ENCODE assay signal across 15 cellular contexts in genomic region chr3:33855884-33856546, GRCh38. TPM values are rescaled to one million over a fixed set of nuclear protein-coding genes. Genes with fewer than 3 reads are reported as not detected.
DNase-seq lines count a peak whose midpoint lies in the region; ATAC-seq and TF ChIP-seq lines count a peak whose summit lies in the region.
"Had no signal": no experiment of that assay in that cellular context is flagged by ENCODE, and none has a peak within 500 bp of the region (broad histone marks: within the 10 kb centered on the region; RNA-seq: fewer than 3 reads in every experiment).

No MANE protein-coding gene starts in this region.

- peak overlapping the region in 2 of 3 experiments; percentile 91 to 96; a peak in 4 of 7 replicates for H3K27ac Mint-ChIP-seq in H9
- peak overlapping the region; percentile 80 for H3K27ac Mint-ChIP-seq in activated naive CD8-positive, alpha-beta T cell treated with anti-CD3 and anti-CD28 coated beads for 36 hours

- no peak overlapping the region for H3K18ac ChIP-seq in H9 (ENCODE audit: insufficient read length, low read depth, low read length)

- no peak overlapping the region for H2BK20ac ChIP-seq in H9 (ENCODE audit: low read depth, low read length, poor library complexity, severe bottlenecking)

- intact Hi-C loops in heart left ventricle (cut with DNase I): no loop called here

- H3K79me1 ChIP-seq in H9 (ENCODE audit: insufficient read depth, low read depth, low read length, poor library complexity, severe bottlenecking): no peaks in the 10 kb centered on the region

- no peak overlapping the region for H4K5ac ChIP-seq in H9 (ENCODE audit: insufficient read length, low read depth, low read length)

- no peak overlapping the region for H3K4me2 ChIP-seq in H9 (ENCODE audit: insufficient read depth, insufficient read length, low read length)

- DNase-seq in H9: no peak
- no peak for DNase-seq in activated naive CD8-positive, alpha-beta T cell treated with anti-CD3 and anti-CD28 coated beads for 36 hours
- DNase-seq in islet precursor cell: peak; percentile 55
- DNase-seq in HuH-7.5 (ENCODE audit: low spot score): no peak
- no peak for DNase-seq in SW480 (ENCODE audit: low spot score)
- DNase-seq in heart left ventricle: no peak
- DNase-seq: COR-L47; cortex of kidney; NCI-H524 treated with DMSO at 0.1 percent for 48 hours; SJCRH30; stimulated activated CD4-positive, alpha-beta T cell treated with anti-CD3 and anti-CD28 coated beads, Interleukin-4, amount 100 ng/mL, for 4 hours; tibial artery had no signal

- no peak overlapping the region for H3K23ac ChIP-seq in H9 (ENCODE audit: insufficient read length, low read depth, low read length)

- H2AFZ ChIP-seq in H9 (ENCODE audit: low read length): no peak overlapping the region

- H2BK5ac ChIP-seq in H9 (ENCODE audit: insufficient read length, low read length): no peak overlapping the region

- no peaks in the 10 kb centered on the region for H3K9me3 ChIP-seq in H9 (ENCODE audit: control insufficient read depth, low read depth, low read length)
- no peaks in the 10 kb centered on the region for H3K9me3 ChIP-seq in heart left ventricle
- H3K9me3 ChIP-seq: neutrophil, SJCRH30, tibial artery had no signal

- no peak overlapping the region for H2BK15ac ChIP-seq in H9 (ENCODE audit: low read depth, low read length)

- H3K9ac ChIP-seq in H9 (ENCODE audit: extremely low read depth, insufficient read length, low read length): no peak overlapping the region

- H3K79me2 ChIP-seq in H9 (ENCODE audit: insufficient read depth, low read length): no peaks in the 10 kb centered on the region

- TF ChIP-seq POLR2A in heart left ventricle (IDR thresholded peaks at IDR 0.05): no peak

- no peaks in the 10 kb centered on the region for H3K9me3 Mint-ChIP-seq in H9
- H3K9me3 Mint-ChIP-seq in activated naive CD8-positive, alpha-beta T cell treated with anti-CD3 and anti-CD28 coated beads for 36 hours: no peaks in the 10 kb centered on the region

- H3K27me3 ChIP-seq in H9 (ENCODE audit: insufficient read depth, low read length) (no peaks in the 10 kb centered on the region), heart left ventricle (no peaks in the 10 kb centered on the region)
- H3K27me3 ChIP-seq: neutrophil, SJCRH30, tibial artery had no signal

- no peaks in the 10 kb centered on the region for H3K27me3 Mint-ChIP-seq in H9 (ENCODE audit: low read depth)
- no peaks in the 10 kb centered on the region for H3K27me3 Mint-ChIP-seq in activated naive CD8-positive, alpha-beta T cell treated with anti-CD3 and anti-CD28 coated beads for 36 hours

- H2BK12ac ChIP-seq in H9 (ENCODE audit: insufficient read length, low read depth, low read length): no peak overlapping the region

- H3K23me2 ChIP-seq in H9 (ENCODE audit: insufficient read length, low read depth, low read length, poor library complexity, severe bottlenecking): no peaks in the 10 kb centered on the region

- no peak overlapping the region for H2AK5ac ChIP-seq in H9 (ENCODE audit: insufficient read length, low read length)

- peaks cover 0 to 94% (median 60%) of the 10 kb centered on the region in 9 donors for H3K36me3 ChIP-seq in heart left ventricle
- H3K36me3 ChIP-seq: SJCRH30 had no signal

- no peak overlapping the region for H3K4me3 Mint-ChIP-seq in H9
- H3K4me3 Mint-ChIP-seq in activated naive CD8-positive, alpha-beta T cell treated with anti-CD3 and anti-CD28 coated beads for 36 hours: no peak overlapping the region

- H3T11ph ChIP-seq in H9 (ENCODE audit: low read length): no peak overlapping the region

- no peak for TF ChIP-seq CTCF in C4-2B (conservative IDR thresholded peaks at IDR 0.05)
- TF ChIP-seq CTCF in H9 (conservative IDR thresholded peaks at IDR 0.05): no peak
- TF ChIP-seq CTCF in heart left ventricle (IDR thresholded peaks at IDR 0.05): no peak

- H3K4me1 Mint-ChIP-seq in H9: peaks cover 21 to 29% of the 10 kb centered on the region in 2 experiments
- H3K4me1 Mint-ChIP-seq in activated naive CD8-positive, alpha-beta T cell treated with anti-CD3 and anti-CD28 coated beads for 36 hours: peaks cover 26% of the 10 kb centered on the region

- H3K4ac ChIP-seq in H9 (ENCODE audit: low read depth, low read length): no peak overlapping the region

- H4K20me1 ChIP-seq in H9 (ENCODE audit: control insufficient read depth, insufficient read depth, insufficient read length): no peaks in the 10 kb centered on the region

- H3K14ac ChIP-seq in H9 (ENCODE audit: insufficient read depth, low read length): no peak overlapping the region

- no peak overlapping the region for H4K91ac ChIP-seq in H9 (ENCODE audit: insufficient read length, low read depth, low read length)

- no peak for ATAC-seq in HG02759 (IDR thresholded peaks at IDR 0.05; ENCODE audit: unreplicated experiment)
- ATAC-seq in heart left ventricle: no peak

- H3K36me3 Mint-ChIP-seq in H9 (ENCODE audit: insufficient read depth in 1 of 3, low read depth in 3 of 3): peaks cover 14 to 47% (median 28%) of the 10 kb centered on the region in 3 experiments; a peak in 6 of 7 replicates
- H3K36me3 Mint-ChIP-seq in activated naive CD8-positive, alpha-beta T cell treated with anti-CD3 and anti-CD28 coated beads for 36 hours: peaks cover 33% of the 10 kb centered on the region

- no CpG with 5 or more reads among the region's 10 CpGs for WGBS in H9 (ENCODE audit: extremely low coverage, insufficient read length, low lambda C conversion rate)
- 81 to 91% (median 85%) methylated on average over 10 of the region's 10 CpGs for WGBS in heart left ventricle, 4 donors

- no peaks in the 10 kb centered on the region for H3K4me1 ChIP-seq in H9 (ENCODE audit: insufficient read depth, low read length)
- H3K4me1 ChIP-seq in heart left ventricle: peaks cover 0 to 8% (median 0%) of the 10 kb centered on the region in 12 donors
- H3K4me1 ChIP-seq: SJCRH30, tibial artery had no signal

- H3K56ac ChIP-seq in H9 (ENCODE audit: insufficient read length, low read depth, low read length): no peak overlapping the region

- no peak overlapping the region for H2BK120ac ChIP-seq in H9 (ENCODE audit: low read depth, low read length, poor library complexity, severe bottlenecking)

- H3K4me3 ChIP-seq in heart left ventricle: no peak overlapping the region
- H3K4me3 ChIP-seq: SJCRH30, tibial artery had no signal

- H3K27ac ChIP-seq in C4-2B (peak overlapping the region; percentile 84), H9 (ENCODE audit: insufficient read length, low read depth, low read length) (no peak overlapping the region), heart left ventricle (no peak overlapping the region)
- H3K27ac ChIP-seq: neutrophil, SJCRH30, tibial artery had no signal

- no peak overlapping the region for H4K8ac ChIP-seq in H9 (replicated peaks; ENCODE audit: insufficient read length, low read depth, low read length)

RNA-seq across cellular contexts. Expression of gene PDCD6IP, which starts 57.6 kb away (rescaled TPM):
- 104 and 109 TPM in 2 replicates for total RNA-seq in H9 (2021)
- 100 to 1,000 TPM; 140 to 147 TPM for total RNA-seq in activated naive CD8-positive, alpha-beta T cell treated with anti-CD3 and anti-CD28 coated beads for 36 hours
- 100 to 1,000 TPM in 8 of 9 donors, 10 to 100 TPM in 1; 72.9 to 205 (median 152) TPM for total RNA-seq in heart left ventricle
- polyA plus RNA-seq in heart left ventricle: 10 to 100 TPM; 25.8 to 85.9 TPM
